ENCODE assay signal across 21 cellular contexts in genomic region chr1:88088481-88088880, GRCh38.
"Had no signal": no experiment of that assay in that cellular context is flagged by ENCODE, and none has a peak within 500 bp of the region (broad histone marks: within the 10 kb centered on the region; RNA-seq: fewer than 3 reads in every experiment).

No MANE protein-coding gene starts in this region.

- H3K4me3 Mint-ChIP-seq: activated T-helper 17 cell treated with anti-CD3 and anti-CD28 coated beads, Interleukin-2, amount 50 U/mL, for 72 hours; neural crest cell; stimulated activated naive B cell treated with anti-CD40 and anti-IgM and Interleukin-4, amounts not matched to agents 10 μg/mL and 1 μg/mL and 100 μg/mL, for 72 hours had no signal

- DNase-seq: activated CD4-positive, CD25-positive, alpha-beta regulatory T cell treated with anti-CD3 and anti-CD28 coated beads, Interleukin-2, amount 50 U/mL, for 72 hours; activated naive CD4-positive, alpha-beta T cell treated with Interleukin-2 at 50 U/mL for 16 hours; anterior cingulate cortex; brain microvascular endothelial cell; cerebellar nuclear complex; effector CD8-positive, alpha-beta T cell; foreskin keratinocyte; head of caudate nucleus; islet precursor cell; midbrain; retina; stimulated activated CD4-positive, alpha-beta T cell treated with anti-CD3 and anti-CD28 coated beads, Interleukin-15, amount 100 ng/mL, for 24 hours; stimulated activated CD4-positive, alpha-beta T cell treated with anti-CD3 and anti-CD28 coated beads, Interleukin-4, amount 100 ng/mL, for 1 hour; stimulated activated naive B cell treated with anti-CD40 and anti-IgM and Interleukin-4, amounts not matched to agents 10 μg/mL and 1 μg/mL and 100 μg/mL, for 72 hours; thyroid gland had no signal

- H3K36me3 ChIP-seq: brain microvascular endothelial cell, pancreas, thyroid gland had no signal

- ATAC-seq: activated T-helper 17 cell treated with anti-CD3 and anti-CD28 coated beads, Interleukin-2, amount 50 U/mL, for 72 hours; foreskin keratinocyte; pancreas; stimulated activated naive B cell treated with anti-CD40 and anti-IgM and Interleukin-4, amounts not matched to agents 10 μg/mL and 1 μg/mL and 100 μg/mL, for 72 hours had no signal

- H3K9me3 ChIP-seq: pancreas, thyroid gland had no signal

- H3K27me3 ChIP-seq: brain microvascular endothelial cell, foreskin keratinocyte, pancreas, thyroid gland had no signal

- FAIRE-seq: pancreas, urothelium cell line had no signal

- H3K27ac Mint-ChIP-seq: activated T-helper 17 cell treated with anti-CD3 and anti-CD28 coated beads, Interleukin-2, amount 50 U/mL, for 72 hours; stimulated activated naive B cell treated with anti-CD40 and anti-IgM and Interleukin-4, amounts not matched to agents 10 μg/mL and 1 μg/mL and 100 μg/mL, for 72 hours had no signal

- H3K4me3 ChIP-seq: lung, pancreas, skin epidermis, thyroid gland had no signal

- H3K4me1 Mint-ChIP-seq: activated T-helper 17 cell treated with anti-CD3 and anti-CD28 coated beads, Interleukin-2, amount 50 U/mL, for 72 hours; stimulated activated naive B cell treated with anti-CD40 and anti-IgM and Interleukin-4, amounts not matched to agents 10 μg/mL and 1 μg/mL and 100 μg/mL, for 72 hours had no signal

- H3K4me1 ChIP-seq: foreskin keratinocyte, pancreas, thyroid gland had no signal

- H3K36me3 Mint-ChIP-seq: stimulated activated naive B cell treated with anti-CD40 and anti-IgM and Interleukin-4, amounts not matched to agents 10 μg/mL and 1 μg/mL and 100 μg/mL, for 72 hours had no signal
